ENCODE assay signal across 10 cellular contexts in the genomic region with DNA sequence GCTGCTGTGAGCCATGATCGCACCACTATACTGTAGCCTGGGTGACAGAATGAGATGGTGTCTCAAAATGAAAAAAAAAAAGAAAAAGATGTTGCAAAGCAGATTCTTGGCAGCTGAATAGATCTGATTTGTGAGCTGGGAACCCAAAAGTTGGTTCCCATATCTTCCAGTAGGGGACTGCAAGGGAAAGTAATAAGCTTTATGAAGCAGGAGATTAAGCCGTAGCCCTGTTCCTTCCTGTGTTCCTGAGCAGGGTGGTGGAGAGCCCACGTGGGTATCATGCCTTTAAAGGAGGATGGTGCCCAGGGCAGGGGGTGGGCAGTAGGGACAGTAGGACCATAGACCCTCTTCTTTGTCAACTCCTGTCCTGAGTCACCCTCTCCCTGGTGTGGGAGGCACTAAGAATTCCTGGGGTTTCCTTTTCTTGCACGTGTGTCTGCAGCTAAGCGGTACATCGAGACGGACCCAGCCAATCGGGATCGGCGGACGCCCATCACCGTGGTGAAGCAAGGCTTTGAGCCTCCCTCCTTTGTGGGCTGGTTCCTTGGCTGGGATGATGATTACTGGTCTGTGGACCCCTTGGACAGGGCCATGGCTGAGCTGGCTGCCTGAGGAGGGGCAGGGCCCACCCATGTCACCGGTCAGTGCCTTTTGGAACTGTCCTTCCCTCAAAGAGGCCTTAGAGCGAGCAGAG. TPM values are rescaled to one million over a fixed set of nuclear protein-coding genes. Genes with fewer than 3 reads are reported as not detected.
DNase-seq lines count a peak whose midpoint lies in the region; ATAC-seq and TF ChIP-seq lines count a peak whose summit lies in the region.
"Had no signal": no experiment of that assay in that cellular context is flagged by ENCODE, and none has a peak within 500 bp of the region (broad histone marks: within the 10 kb centered on the region; RNA-seq: fewer than 3 reads in every experiment).

No MANE protein-coding gene starts in this region.

- no peaks in the 10 kb centered on the region for H4K20me1 ChIP-seq in Karpas-422 (ENCODE audit: insufficient read depth, low read depth, low read length)

- H3K4me3 ChIP-seq in epithelial cell of esophagus (ENCODE audit: low read length) (no peak overlapping the region), mucosa of rectum (ENCODE audit: low read length in 2 of 2) (no peak overlapping the region), uterus (no peak overlapping the region), Karpas-422 (ENCODE audit: low read length) (no peak overlapping the region)
- H3K4me3 ChIP-seq: SK-N-MC had no signal

- H3K9me3 ChIP-seq in mucosa of rectum (ENCODE audit: control insufficient read depth in 2 of 2, low read length in 2 of 2) = no peaks in the 10 kb centered on the region
- no peaks in the 10 kb centered on the region for H3K9me3 ChIP-seq in uterus
- no peaks in the 10 kb centered on the region for H3K9me3 ChIP-seq in Karpas-422 (ENCODE audit: low read length)

- no peak for TF ChIP-seq POLR2A in uterus (IDR thresholded peaks at IDR 0.05)

- H3K4me1 ChIP-seq in mucosa of rectum (ENCODE audit: control insufficient read depth in 2 of 2, insufficient read depth in 2 of 2, low read length in 2 of 2) (peaks cover 2 to 3% of the 10 kb centered on the region in 2 donors), uterus (peaks cover 0 to 3% of the 10 kb centered on the region in 2 donors), Karpas-422 (ENCODE audit: low read length) (peaks cover 7% of the 10 kb centered on the region)

- intact Hi-C loops in uterus (cut with DNase I; ENCODE audit: low total_unique reads) = no loop called here

- peak; percentile 45 for TF ChIP-seq CTCF in epithelial cell of esophagus (IDR thresholded peaks at IDR 0.05; ENCODE audit: insufficient read depth, low read depth, low read length, missing control alignments)
- TF ChIP-seq CTCF in uterus (IDR thresholded peaks at IDR 0.05) = peak; percentile 21 to 55 (median 44)

- H3K79me2 ChIP-seq in Karpas-422 (ENCODE audit: low read length) = no peaks in the 10 kb centered on the region

- H3K36me3 ChIP-seq in mucosa of rectum (ENCODE audit: control insufficient read depth in 2 of 2, insufficient read depth in 2 of 2, low read length in 2 of 2) (peaks cover 52 to 74% of the 10 kb centered on the region in 2 donors), uterus (no peaks in the 10 kb centered on the region), Karpas-422 (ENCODE audit: insufficient read depth, low read length) (no peaks in the 10 kb centered on the region; the same call in 1 of the 2 replicates)

- no peaks in the 10 kb centered on the region for H3K9me2 ChIP-seq in Karpas-422 (replicated peaks; ENCODE audit: insufficient read depth, low read length)

- H3K4me2 ChIP-seq in Karpas-422 (ENCODE audit: low read depth, low read length, poor library complexity, severe bottlenecking) = no peak overlapping the region

- peak overlapping the region; percentile 50 to 61 for H3K27ac ChIP-seq in mucosa of rectum (ENCODE audit: low read depth in 2 of 2, low read length in 2 of 2)
- peak overlapping the region; percentile 62 to 98 for H3K27ac ChIP-seq in uterus
- no peak overlapping the region for H3K27ac ChIP-seq in Karpas-422 (ENCODE audit: low read length)
- H3K27ac ChIP-seq: SK-N-MC had no signal

- DNase-seq in NCI-H82 (lab: John Stamatoyannopoulos, UW) (peak; percentile 59), NCI-H82 treated with DMSO at 0.1 percent for 48 hours (lab: John Stamatoyannopoulos, UW; ENCODE audit: unreplicated experiment) (no peak), epithelial cell of esophagus (ENCODE audit: low read depth) (no peak), uterus (no peak), Karpas-422 (no peak), RPMI8226 (no peak)
- DNase-seq: activated T-cell treated with anti-CD3 and anti-CD28 coated beads, Interleukin-2, amount 50 U/mL, for 24 hours had no signal

- no peak overlapping the region for H2AFZ ChIP-seq in Karpas-422 (ENCODE audit: low read length)

- ATAC-seq in GM21360 (IDR thresholded peaks at IDR 0.05; ENCODE audit: unreplicated experiment) = no peak

- H3K27me3 ChIP-seq in mucosa of rectum (ENCODE audit: control insufficient read depth in 2 of 2, insufficient read depth in 2 of 2, low read length in 2 of 2) = no peaks in the 10 kb centered on the region
- no peaks in the 10 kb centered on the region for H3K27me3 ChIP-seq in uterus
- H3K27me3 ChIP-seq in Karpas-422 (ENCODE audit: low read length) = no peaks in the 10 kb centered on the region

- H3K9ac ChIP-seq in mucosa of rectum (ENCODE audit: low read depth in 1 of 2, low read length in 2 of 2) (no peak overlapping the region), Karpas-422 (ENCODE audit: low read length) (no peak overlapping the region)

RNA-seq across cellular contexts. Expression of a gene that starts 37.9 kb away (rescaled TPM):
- total RNA-seq in uterus = 100 to 1,000 TPM; 143 to 299 (median 158) TPM
- 16.4 and 33.1 TPM in 2 replicates for total RNA-seq in Karpas-422 (2014; rRNA removed; shearing (Covaris generic); ENCODE audit: low replicate concordance)
